ENCODE assay signal across 20 cellular contexts in the genomic region with DNA sequence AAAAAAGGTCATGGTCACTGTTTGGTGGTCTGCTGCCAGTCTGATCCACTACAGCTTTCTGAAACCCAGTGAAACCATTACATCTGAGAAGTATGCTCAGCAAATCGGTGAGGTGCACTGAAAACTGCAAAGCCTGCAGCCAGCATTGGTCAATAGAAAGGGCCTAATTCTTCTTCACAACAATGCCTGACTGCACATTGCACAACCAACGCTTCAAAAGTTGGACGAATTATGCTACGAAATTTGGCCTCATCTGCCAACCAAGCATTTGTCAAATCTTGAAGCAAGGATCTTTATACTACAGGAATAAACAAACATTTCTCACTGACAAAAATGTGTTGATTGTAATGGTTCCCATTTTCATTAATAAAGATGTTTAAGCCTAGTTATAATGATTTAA.
"Had no signal": no experiment of that assay in that cellular context is flagged by ENCODE, and none has a peak within 500 bp of the region (broad histone marks: within the 10 kb centered on the region; RNA-seq: fewer than 3 reads in every experiment).

No MANE protein-coding gene starts in this region.

- H3K9ac ChIP-seq: parathyroid adenoma had no signal

- ATAC-seq: left colon; naive thymus-derived CD4-positive, alpha-beta T cell; psoas muscle; sciatic nerve; stimulated activated memory B cell treated with anti-CD40 and anti-IgM and Interleukin-4, amounts not matched to agents 10 μg/mL and 1 μg/mL and 100 μg/mL, for 72 hours had no signal

- H3K4me1 ChIP-seq: parathyroid adenoma, psoas muscle, spleen, testis, transverse colon had no signal

- H3K27ac ChIP-seq: parathyroid adenoma, psoas muscle, spleen, testis, transverse colon had no signal

- H3K79me2 ChIP-seq: parathyroid adenoma had no signal

- H3K4me3 ChIP-seq: lung, psoas muscle, spleen, testis, transverse colon had no signal

- H3K27me3 ChIP-seq: heart left ventricle, spleen, testis, transverse colon had no signal

- H3K36me3 ChIP-seq: heart left ventricle, spleen, transverse colon had no signal

- FAIRE-seq: colon had no signal

- H2AFZ ChIP-seq: parathyroid adenoma had no signal

- DNase-seq: hippocampal formation; left colon; left ventricle myocardium superior; mesendoderm; naive thymus-derived CD4-positive, alpha-beta T cell; nephron progenitor cell; psoas muscle; retina; spleen; stimulated activated CD4-positive, alpha-beta T cell treated with anti-CD3 and anti-CD28 coated beads, Interleukin-15, amount 100 ng/mL, for 24 hours; stimulated activated CD4-positive, alpha-beta T cell treated with anti-CD3 and anti-CD28 coated beads, Interleukin-1b, Interleukin-23, amount 100 ng/mL, for 48 hours; stimulated activated CD4-positive, alpha-beta T cell treated with anti-CD3 and anti-CD28 coated beads, Interleukin-4, amount 100 ng/mL, for 24 hours; testis; transverse colon had no signal

- H3K9me3 ChIP-seq: heart left ventricle, psoas muscle, spleen, testis, transverse colon had no signal
